ENCODE assay signal across 19 cellular contexts in the genomic region with DNA sequence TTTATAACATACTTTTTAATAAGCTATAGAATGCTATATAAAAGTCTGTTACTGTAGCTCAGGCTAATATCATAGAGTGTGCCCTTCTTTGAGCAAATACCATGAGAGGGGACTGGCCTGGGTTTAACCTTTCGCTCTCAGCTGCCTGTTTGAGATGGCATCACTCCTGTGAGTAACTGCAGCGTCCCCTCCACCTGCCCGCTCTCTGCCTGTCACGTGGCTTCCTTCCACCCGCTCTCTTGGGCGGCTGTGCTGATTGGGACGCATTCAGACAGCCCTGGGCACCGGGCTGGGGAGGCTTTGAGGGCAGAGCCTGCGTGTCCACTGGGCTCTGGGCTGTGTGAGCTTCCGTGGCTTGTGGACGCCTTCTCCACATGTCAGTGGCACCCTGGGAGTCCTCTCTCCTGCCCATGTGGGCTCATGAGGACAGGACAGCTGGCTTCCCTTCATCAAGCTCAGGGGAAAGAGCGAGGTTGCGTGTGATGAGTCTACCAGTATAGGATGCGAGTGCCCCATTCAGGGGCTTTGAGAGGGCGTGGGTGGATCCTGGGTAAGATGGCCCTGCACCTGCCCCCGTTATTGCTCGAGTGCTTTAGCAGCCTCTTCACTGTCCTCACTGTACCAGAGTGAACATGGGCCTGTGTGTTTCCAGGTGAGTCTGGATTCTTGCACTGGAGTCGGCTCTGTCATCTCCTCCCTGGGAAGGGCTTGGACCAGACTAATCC. TPM values are rescaled to one million over a fixed set of nuclear protein-coding genes. Genes with fewer than 3 reads are reported as not detected.
"Had no signal": no experiment of that assay in that cellular context is flagged by ENCODE, and none has a peak within 500 bp of the region (broad histone marks: within the 10 kb centered on the region; RNA-seq: fewer than 3 reads in every experiment).

No MANE protein-coding gene starts in this region.

- H3K4me3 Mint-ChIP-seq: naive B cell had no signal

- H3K9me3 Mint-ChIP-seq: naive B cell had no signal

- ATAC-seq: heart right ventricle had no signal

- H3K27me3 Mint-ChIP-seq: naive B cell had no signal

- DNase-seq: activated CD4-positive, alpha-beta T cell treated with anti-CD3 and anti-CD28 coated beads for 1 hour; activated CD4-positive, alpha-beta T cell treated with anti-CD3 and anti-CD28 coated beads, Interleukin-2, amount 50 U/mL, for 1 hour; activated naive CD4-positive, alpha-beta T cell treated with Interleukin-2 at 50 U/mL for 16 hours; activated T-cell treated with anti-CD3 and anti-CD28 coated beads, Interleukin-2, amount 50 U/mL, for 1 hour; amygdala; heart right ventricle; naive B cell; occipital lobe; posterior cingulate gyrus; sigmoid colon; stimulated activated CD4-positive, alpha-beta T cell treated with anti-CD3 and anti-CD28 coated beads, Interleukin-2, amount 100 ng/mL, for 48 hours; stimulated activated CD8-positive, alpha-beta memory T cell treated with anti-CD3 and anti-CD28 coated beads, Interleukin-4, amount 100 ng/mL, for 48 hours; stimulated activated naive CD4-positive, alpha-beta T cell; T-helper 1 cell; testis; trophoblast cell; uterus had no signal

RNA-seq across cellular contexts. Expression of gene SOX18, which starts 24.2 kb away (rescaled TPM):
- total RNA-seq: bronchial epithelial cell, fibroblast of villous mesenchyme had no signal
